In the genomic region with DNA sequence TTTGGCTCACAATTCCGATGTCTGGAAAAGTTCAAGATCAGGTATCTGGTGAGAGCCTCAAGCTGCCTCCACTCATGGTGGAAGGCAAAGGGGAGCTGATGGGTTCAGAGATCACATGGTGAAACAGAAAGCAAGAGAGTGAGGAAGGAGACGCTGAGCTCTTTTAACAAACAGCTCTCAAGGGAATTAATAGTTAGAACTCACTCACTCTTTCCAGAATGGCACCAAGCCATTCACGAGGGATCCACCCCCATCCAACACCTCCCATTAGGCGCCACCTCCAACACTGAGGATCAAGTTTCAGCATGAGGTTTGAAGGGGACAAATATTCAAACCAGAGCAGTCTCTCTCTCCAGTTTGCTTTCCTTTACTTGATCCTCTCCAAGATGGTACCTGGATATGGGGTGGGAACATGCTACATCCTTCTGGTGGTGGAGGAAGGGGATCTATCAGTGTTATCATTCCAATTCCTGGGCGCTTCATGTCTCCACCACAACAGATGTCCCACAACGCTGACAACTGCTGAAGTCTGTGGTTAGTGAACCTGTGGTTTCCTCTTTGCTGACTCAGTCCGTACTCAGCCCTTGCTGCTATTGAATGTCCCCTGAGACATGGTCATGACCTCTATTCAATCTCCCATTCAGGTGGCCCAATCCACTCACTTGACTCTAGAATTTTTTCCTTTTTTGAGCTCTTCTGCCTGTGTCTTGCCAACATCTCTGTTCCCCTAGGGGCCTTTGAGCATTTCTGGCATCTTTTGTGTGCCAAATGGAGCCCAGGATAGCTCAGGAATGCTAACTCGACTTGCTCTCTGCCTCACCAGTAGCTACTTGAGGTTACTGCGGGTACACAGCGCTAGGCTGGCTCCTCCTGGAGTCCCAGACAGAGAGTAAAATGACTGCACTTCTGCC, we compare ENCODE assay signal across 8 cellular contexts.
DNase-seq lines count a peak whose midpoint lies in the region; ATAC-seq and TF ChIP-seq lines count a peak whose summit lies in the region.

No MANE protein-coding gene starts in this region.

- no peaks in the 10 kb centered on the region for H3K9me3 ChIP-seq in right cardiac atrium (ENCODE audit: control insufficient read depth, low read length)
- H3K9me3 ChIP-seq in upper lobe of right lung = no peaks in the 10 kb centered on the region

- H3K27me3 ChIP-seq in right cardiac atrium (ENCODE audit: control insufficient read depth, insufficient read depth) = no peaks in the 10 kb centered on the region
- H3K27me3 ChIP-seq in upper lobe of right lung = no peaks in the 10 kb centered on the region

- H3K36me3 Mint-ChIP-seq in activated B cell treated with CpG ODN at 0.5 μM for 24 hours (ENCODE audit: low read depth) = no peaks in the 10 kb centered on the region
- no peaks in the 10 kb centered on the region for H3K36me3 Mint-ChIP-seq in type B pancreatic cell

- H3K4me3 Mint-ChIP-seq in activated B cell treated with CpG ODN at 0.5 μM for 24 hours = peak overlapping the region; percentile 65
- H3K4me3 Mint-ChIP-seq in type B pancreatic cell = no peak overlapping the region

- peak overlapping the region; percentile 56 for H3K27ac Mint-ChIP-seq in activated B cell treated with CpG ODN at 0.5 μM for 24 hours
- no peak overlapping the region for H3K27ac Mint-ChIP-seq in type B pancreatic cell

- H3K4me1 Mint-ChIP-seq in activated B cell treated with CpG ODN at 0.5 μM for 24 hours (peaks cover 19% of the 10 kb centered on the region), type B pancreatic cell (ENCODE audit: unreplicated experiment) (peaks cover 10% of the 10 kb centered on the region)

- H3K27ac ChIP-seq in right cardiac atrium (ENCODE audit: low read length) (no peak overlapping the region), upper lobe of right lung (no peak overlapping the region)

- H3K4me3 ChIP-seq in right cardiac atrium (ENCODE audit: low read length) (no peak overlapping the region), NB4 (ENCODE audit: low read depth, low read length) (no peak overlapping the region), fibroblast of mammary gland (ENCODE audit: control insufficient read depth, low read depth, low read length) (no peak overlapping the region), upper lobe of right lung (no peak overlapping the region)

- POLR2A ChIA-PET in activated B cell treated with CpG ODN at 0.5 μM for 24 hours (lab: Charles Lee) = interaction anchor here (1.4 kb wide), 1 partner anchor 51 kb away, joined by 3 read pairs; no protein-coding TSS in a partner anchor

- no peaks in the 10 kb centered on the region for H3K36me3 ChIP-seq in upper lobe of right lung

- H3K27me3 Mint-ChIP-seq in activated B cell treated with CpG ODN at 0.5 μM for 24 hours = peaks cover 7% of the 10 kb centered on the region
- no peaks in the 10 kb centered on the region for H3K27me3 Mint-ChIP-seq in type B pancreatic cell

- no peak for TF ChIP-seq POLR2A in NB4 (IDR thresholded peaks at IDR 0.05; ENCODE audit: extremely low read depth, insufficient read length)

- ATAC-seq in right cardiac atrium (peak; percentile 51 to 61), Right ventricle myocardium superior (ENCODE audit: poor library complexity) (no peak), HG02759 (IDR thresholded peaks at IDR 0.05; ENCODE audit: unreplicated experiment) (peak; percentile 96), activated B cell treated with CpG ODN at 0.5 μM for 24 hours (ENCODE audit: low read depth) (peak; percentile 95), upper lobe of right lung (peak; percentile 58)

- intact Hi-C loops in right cardiac atrium (cut with DNase I) = no loop called here
- intact Hi-C loops in Right ventricle myocardium superior (cut with DNase I) = no loop called here
- intact Hi-C loops in activated B cell treated with CpG ODN at 0.5 μM for 24 hours (cut with micrococcal nuclease) = loop anchor here (1.0 to 5.0 kb wide), 5 partner anchors 51 to 980 kb away; no protein-coding TSS in a partner anchor
- intact Hi-C loops in upper lobe of right lung (cut with DNase I) = no loop called here

- WGBS in right cardiac atrium = 29% methylated on average over 10 of the region's 10 CpGs

- CTCF ChIA-PET in activated B cell treated with CpG ODN at 0.5 μM for 24 hours (lab: Charles Lee) = no interaction called here

- no peak for TF ChIP-seq CTCF in NB4 (IDR thresholded peaks at IDR 0.05; ENCODE audit: low read depth, low read length)
- TF ChIP-seq CTCF in activated B cell treated with CpG ODN at 0.5 μM for 24 hours (IDR thresholded peaks at IDR 0.05) = no peak
- TF ChIP-seq CTCF in fibroblast of mammary gland (conservative IDR thresholded peaks at IDR 0.05; ENCODE audit: control insufficient read depth, insufficient read depth, low read depth, low read length) = no peak
- no peak for TF ChIP-seq CTCF in upper lobe of right lung (IDR thresholded peaks at IDR 0.05)
- TF ChIP-seq CTCF in type B pancreatic cell (conservative IDR thresholded peaks at IDR 0.05) = no peak

- DNase-seq in right cardiac atrium (peak in 1 of 3 donors; percentile 40), Right ventricle myocardium superior (no peak), NB4 (ENCODE audit: low read depth) (peak; percentile 90), activated B cell treated with CpG ODN at 0.5 μM for 24 hours (peak; percentile 16), fibroblast of mammary gland (ENCODE audit: low read depth) (peak; percentile 85), upper lobe of right lung (no peak), type B pancreatic cell (ENCODE audit: extremely low spot score, unreplicated experiment) (no peak)

- H3K9me3 Mint-ChIP-seq in activated B cell treated with CpG ODN at 0.5 μM for 24 hours (no peaks in the 10 kb centered on the region), type B pancreatic cell (peaks cover 4% of the 10 kb centered on the region)

- H3K4me1 ChIP-seq in right cardiac atrium (ENCODE audit: control insufficient read depth, insufficient read depth, low read length) (no peaks in the 10 kb centered on the region), upper lobe of right lung (no peaks in the 10 kb centered on the region)

Comparison
In these comparisons a context has a peak if more than half of its experiments do, and no peak if none do; other contexts are left out.
1. DNase-seq: peak in NB4 (single experiment), activated B cell treated with CpG ODN at 0.5 μM for 24 hours (single experiment) and fibroblast of mammary gland (single experiment); none in Right ventricle myocardium superior (single experiment), upper lobe of right lung (single experiment) and type B pancreatic cell (single experiment).